In the genomic region with DNA sequence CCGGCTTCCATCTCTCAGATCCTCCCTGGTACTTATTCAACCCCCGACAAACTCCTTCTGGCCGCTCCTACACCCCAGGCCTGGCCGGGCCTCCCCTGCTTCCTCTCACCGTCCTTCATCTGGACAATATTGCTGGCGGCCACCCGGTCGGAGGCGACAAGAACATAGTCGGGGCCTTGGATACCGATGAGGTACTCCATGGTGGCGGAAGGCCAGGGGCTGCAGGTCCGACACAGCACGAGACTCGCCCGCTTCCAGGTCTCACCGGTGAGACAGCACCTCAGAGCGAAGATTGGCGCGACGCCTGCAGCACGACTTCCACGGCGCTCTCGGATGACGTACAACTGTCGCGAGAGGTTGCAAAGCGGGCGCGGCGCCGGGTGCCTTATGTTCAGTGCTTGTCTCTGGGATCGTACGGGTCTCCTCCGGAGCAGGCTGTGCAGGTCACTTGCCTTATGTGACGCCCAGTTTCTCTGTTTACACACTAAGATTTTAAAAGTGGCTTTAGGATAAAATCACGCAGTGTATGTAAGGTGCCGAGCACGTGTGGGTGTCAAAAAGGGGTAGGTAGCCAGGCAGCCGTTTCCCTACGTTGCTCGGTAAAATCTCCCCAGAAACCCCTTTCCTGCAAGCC, we compare ENCODE assay signal across 1 cellular context.
TF ChIP-seq lines count a peak whose summit lies in the region.

A gene (minus strand): TSS at position 294 of the 634 bp plus-strand sequence. CDS start 94 bp downstream, at position 200.

TF ChIP-seq in HepG2, 621 proteins besides CTCF, POLR2A, EP300 and RAD21 (continued from another document and continues in another):
- TF ChIP-seq, protein P1, sequence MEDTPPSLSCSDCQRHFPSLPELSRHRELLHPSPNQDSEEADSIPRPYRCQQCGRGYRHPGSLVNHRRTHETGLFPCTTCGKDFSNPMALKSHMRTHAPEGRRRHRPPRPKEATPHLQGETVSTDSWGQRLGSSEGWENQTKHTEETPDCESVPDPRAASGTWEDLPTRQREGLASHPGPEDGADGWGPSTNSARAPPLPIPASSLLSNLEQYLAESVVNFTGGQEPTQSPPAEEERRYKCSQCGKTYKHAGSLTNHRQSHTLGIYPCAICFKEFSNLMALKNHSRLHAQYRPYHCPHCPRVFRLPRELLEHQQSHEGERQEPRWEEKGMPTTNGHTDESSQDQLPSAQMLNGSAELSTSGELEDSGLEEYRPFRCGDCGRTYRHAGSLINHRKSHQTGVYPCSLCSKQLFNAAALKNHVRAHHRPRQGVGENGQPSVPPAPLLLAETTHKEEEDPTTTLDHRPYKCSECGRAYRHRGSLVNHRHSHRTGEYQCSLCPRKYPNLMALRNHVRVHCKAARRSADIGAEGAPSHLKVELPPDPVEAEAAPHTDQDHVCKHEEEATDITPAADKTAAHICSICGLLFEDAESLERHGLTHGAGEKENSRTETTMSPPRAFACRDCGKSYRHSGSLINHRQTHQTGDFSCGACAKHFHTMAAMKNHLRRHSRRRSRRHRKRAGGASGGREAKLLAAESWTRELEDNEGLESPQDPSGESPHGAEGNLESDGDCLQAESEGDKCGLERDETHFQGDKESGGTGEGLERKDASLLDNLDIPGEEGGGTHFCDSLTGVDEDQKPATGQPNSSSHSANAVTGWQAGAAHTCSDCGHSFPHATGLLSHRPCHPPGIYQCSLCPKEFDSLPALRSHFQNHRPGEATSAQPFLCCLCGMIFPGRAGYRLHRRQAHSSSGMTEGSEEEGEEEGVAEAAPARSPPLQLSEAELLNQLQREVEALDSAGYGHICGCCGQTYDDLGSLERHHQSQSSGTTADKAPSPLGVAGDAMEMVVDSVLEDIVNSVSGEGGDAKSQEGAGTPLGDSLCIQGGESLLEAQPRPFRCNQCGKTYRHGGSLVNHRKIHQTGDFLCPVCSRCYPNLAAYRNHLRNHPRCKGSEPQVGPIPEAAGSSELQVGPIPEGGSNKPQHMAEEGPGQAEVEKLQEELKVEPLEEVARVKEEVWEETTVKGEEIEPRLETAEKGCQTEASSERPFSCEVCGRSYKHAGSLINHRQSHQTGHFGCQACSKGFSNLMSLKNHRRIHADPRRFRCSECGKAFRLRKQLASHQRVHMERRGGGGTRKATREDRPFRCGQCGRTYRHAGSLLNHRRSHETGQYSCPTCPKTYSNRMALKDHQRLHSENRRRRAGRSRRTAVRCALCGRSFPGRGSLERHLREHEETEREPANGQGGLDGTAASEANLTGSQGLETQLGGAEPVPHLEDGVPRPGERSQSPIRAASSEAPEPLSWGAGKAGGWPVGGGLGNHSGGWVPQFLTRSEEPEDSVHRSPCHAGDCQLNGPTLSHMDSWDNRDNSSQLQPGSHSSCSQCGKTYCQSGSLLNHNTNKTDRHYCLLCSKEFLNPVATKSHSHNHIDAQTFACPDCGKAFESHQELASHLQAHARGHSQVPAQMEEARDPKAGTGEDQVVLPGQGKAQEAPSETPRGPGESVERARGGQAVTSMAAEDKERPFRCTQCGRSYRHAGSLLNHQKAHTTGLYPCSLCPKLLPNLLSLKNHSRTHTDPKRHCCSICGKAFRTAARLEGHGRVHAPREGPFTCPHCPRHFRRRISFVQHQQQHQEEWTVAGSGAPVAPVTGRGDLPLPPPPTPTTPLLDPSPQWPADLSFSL (CRISPR knock-in tag; IDR thresholded peaks at IDR 0.05), result 0 out of 2 replicates have a peak, but pooled peaks have one; percentile 16
- TF ChIP-seq ELF3 (CRISPR knock-in tag; IDR thresholded peaks at IDR 0.05) (peak; percentile 37; the same call in 1 of the 2 replicates), NCOA2 (CRISPR knock-in tag; IDR thresholded peaks at IDR 0.05) (no peak), ZNF549 (CRISPR knock-in tag; IDR thresholded peaks at IDR 0.05) (no peak), YEATS2 (CRISPR knock-in tag; IDR thresholded peaks at IDR 0.05; ENCODE audit: borderline replicate concordance) (peak; percentile 97), NR2F6 (IDR thresholded peaks at IDR 0.05) (no peak), NR2F6 (CRISPR knock-in tag; IDR thresholded peaks at IDR 0.05) (0 out of 2 replicates have a peak, but pooled peaks have one; percentile 45), PRPF4 (IDR thresholded peaks at IDR 0.05; ENCODE audit: low read depth, low read length, poor library complexity, severe bottlenecking) (no peak), ZNF564 (CRISPR knock-in tag; IDR thresholded peaks at IDR 0.05) (peak; percentile 67), KLF6 (CRISPR knock-in tag; IDR thresholded peaks at IDR 0.05) (peak; percentile 47; the same call in 1 of the 2 replicates), EEA1 (CRISPR knock-in tag; IDR thresholded peaks at IDR 0.05; ENCODE audit: borderline replicate concordance) (no peak), ZBTB42 (CRISPR knock-in tag; IDR thresholded peaks at IDR 0.05) (no peak), ZBTB7B (CRISPR knock-in tag; IDR thresholded peaks at IDR 0.05) (no peak), RARA (CRISPR knock-in tag; IDR thresholded peaks at IDR 0.05) (peak; percentile 54), SNRNP70 (IDR thresholded peaks at IDR 0.05; ENCODE audit: low read depth, low read length) (no peak), CENPX (CRISPR knock-in tag; IDR thresholded peaks at IDR 0.05) (no peak), RBAK (CRISPR knock-in tag; IDR thresholded peaks at IDR 0.05) (no peak), ZFY (CRISPR knock-in tag; IDR thresholded peaks at IDR 0.05) (peak; percentile 96)
- TF ChIP-seq, protein P2, sequence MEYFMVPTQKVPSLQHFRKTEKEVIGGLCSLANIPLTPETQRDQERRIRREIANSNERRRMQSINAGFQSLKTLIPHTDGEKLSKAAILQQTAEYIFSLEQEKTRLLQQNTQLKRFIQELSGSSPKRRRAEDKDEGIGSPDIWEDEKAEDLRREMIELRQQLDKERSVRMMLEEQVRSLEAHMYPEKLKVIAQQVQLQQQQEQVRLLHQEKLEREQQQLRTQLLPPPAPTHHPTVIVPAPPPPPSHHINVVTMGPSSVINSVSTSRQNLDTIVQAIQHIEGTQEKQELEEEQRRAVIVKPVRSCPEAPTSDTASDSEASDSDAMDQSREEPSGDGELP (IDR thresholded peaks at IDR 0.05; ENCODE audit: borderline replicate concordance, low read depth), result peak; percentile 42; the same call in 1 of the 2 replicates
- TF ChIP-seq, protein P3, sequence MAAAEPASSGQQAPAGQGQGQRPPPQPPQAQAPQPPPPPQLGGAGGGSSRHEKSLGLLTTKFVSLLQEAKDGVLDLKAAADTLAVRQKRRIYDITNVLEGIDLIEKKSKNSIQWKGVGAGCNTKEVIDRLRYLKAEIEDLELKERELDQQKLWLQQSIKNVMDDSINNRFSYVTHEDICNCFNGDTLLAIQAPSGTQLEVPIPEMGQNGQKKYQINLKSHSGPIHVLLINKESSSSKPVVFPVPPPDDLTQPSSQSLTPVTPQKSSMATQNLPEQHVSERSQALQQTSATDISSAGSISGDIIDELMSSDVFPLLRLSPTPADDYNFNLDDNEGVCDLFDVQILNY (CRISPR knock-in tag; conservative IDR thresholded peaks at IDR 0.05), result peak; percentile 65; the same call in 1 of the 2 replicates
- TF ChIP-seq, protein P4, sequence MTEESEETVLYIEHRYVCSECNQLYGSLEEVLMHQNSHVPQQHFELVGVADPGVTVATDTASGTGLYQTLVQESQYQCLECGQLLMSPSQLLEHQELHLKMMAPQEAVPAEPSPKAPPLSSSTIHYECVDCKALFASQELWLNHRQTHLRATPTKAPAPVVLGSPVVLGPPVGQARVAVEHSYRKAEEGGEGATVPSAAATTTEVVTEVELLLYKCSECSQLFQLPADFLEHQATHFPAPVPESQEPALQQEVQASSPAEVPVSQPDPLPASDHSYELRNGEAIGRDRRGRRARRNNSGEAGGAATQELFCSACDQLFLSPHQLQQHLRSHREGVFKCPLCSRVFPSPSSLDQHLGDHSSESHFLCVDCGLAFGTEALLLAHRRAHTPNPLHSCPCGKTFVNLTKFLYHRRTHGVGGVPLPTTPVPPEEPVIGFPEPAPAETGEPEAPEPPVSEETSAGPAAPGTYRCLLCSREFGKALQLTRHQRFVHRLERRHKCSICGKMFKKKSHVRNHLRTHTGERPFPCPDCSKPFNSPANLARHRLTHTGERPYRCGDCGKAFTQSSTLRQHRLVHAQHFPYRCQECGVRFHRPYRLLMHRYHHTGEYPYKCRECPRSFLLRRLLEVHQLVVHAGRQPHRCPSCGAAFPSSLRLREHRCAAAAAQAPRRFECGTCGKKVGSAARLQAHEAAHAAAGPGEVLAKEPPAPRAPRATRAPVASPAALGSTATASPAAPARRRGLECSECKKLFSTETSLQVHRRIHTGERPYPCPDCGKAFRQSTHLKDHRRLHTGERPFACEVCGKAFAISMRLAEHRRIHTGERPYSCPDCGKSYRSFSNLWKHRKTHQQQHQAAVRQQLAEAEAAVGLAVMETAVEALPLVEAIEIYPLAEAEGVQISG (CRISPR knock-in tag; IDR thresholded peaks at IDR 0.05), result peak; percentile 93
- TF ChIP-seq, protein P5, sequence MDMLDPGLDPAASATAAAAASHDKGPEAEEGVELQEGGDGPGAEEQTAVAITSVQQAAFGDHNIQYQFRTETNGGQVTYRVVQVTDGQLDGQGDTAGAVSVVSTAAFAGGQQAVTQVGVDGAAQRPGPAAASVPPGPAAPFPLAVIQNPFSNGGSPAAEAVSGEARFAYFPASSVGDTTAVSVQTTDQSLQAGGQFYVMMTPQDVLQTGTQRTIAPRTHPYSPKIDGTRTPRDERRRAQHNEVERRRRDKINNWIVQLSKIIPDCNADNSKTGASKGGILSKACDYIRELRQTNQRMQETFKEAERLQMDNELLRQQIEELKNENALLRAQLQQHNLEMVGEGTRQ (IDR thresholded peaks at IDR 0.05; ENCODE audit: low read depth, low read length), result no peak
- TF ChIP-seq, protein P5 (CRISPR knock-in tag; IDR thresholded peaks at IDR 0.05; ENCODE audit: borderline replicate concordance), result no peak
- TF ChIP-seq, protein P6, sequence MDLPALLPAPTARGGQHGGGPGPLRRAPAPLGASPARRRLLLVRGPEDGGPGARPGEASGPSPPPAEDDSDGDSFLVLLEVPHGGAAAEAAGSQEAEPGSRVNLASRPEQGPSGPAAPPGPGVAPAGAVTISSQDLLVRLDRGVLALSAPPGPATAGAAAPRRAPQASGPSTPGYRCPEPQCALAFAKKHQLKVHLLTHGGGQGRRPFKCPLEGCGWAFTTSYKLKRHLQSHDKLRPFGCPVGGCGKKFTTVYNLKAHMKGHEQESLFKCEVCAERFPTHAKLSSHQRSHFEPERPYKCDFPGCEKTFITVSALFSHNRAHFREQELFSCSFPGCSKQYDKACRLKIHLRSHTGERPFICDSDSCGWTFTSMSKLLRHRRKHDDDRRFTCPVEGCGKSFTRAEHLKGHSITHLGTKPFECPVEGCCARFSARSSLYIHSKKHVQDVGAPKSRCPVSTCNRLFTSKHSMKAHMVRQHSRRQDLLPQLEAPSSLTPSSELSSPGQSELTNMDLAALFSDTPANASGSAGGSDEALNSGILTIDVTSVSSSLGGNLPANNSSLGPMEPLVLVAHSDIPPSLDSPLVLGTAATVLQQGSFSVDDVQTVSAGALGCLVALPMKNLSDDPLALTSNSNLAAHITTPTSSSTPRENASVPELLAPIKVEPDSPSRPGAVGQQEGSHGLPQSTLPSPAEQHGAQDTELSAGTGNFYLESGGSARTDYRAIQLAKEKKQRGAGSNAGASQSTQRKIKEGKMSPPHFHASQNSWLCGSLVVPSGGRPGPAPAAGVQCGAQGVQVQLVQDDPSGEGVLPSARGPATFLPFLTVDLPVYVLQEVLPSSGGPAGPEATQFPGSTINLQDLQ (CRISPR knock-in tag; IDR thresholded peaks at IDR 0.05), result no peak
- TF ChIP-seq, protein P7, sequence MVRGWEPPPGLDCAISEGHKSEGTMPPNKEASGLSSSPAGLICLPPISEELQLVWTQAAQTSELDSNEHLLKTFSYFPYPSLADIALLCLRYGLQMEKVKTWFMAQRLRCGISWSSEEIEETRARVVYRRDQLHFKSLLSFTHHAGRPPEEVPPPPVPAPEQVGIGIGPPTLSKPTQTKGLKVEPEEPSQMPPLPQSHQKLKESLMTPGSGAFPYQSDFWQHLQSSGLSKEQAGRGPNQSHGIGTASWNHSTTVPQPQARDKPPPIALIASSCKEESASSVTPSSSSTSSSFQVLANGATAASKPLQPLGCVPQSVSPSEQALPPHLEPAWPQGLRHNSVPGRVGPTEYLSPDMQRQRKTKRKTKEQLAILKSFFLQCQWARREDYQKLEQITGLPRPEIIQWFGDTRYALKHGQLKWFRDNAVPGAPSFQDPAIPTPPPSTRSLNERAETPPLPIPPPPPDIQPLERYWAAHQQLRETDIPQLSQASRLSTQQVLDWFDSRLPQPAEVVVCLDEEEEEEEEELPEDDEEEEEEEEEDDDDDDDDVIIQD (CRISPR knock-in tag; IDR thresholded peaks at IDR 0.05; ENCODE audit: low read depth), result peak; percentile 50; the same call in 1 of the 2 replicates
- TF ChIP-seq, protein P8, sequence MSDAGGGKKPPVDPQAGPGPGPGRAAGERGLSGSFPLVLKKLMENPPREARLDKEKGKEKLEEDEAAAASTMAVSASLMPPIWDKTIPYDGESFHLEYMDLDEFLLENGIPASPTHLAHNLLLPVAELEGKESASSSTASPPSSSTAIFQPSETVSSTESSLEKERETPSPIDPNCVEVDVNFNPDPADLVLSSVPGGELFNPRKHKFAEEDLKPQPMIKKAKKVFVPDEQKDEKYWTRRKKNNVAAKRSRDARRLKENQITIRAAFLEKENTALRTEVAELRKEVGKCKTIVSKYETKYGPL (CRISPR knock-in tag; IDR thresholded peaks at IDR 0.05), result no peak
- TF ChIP-seq, protein P9, sequence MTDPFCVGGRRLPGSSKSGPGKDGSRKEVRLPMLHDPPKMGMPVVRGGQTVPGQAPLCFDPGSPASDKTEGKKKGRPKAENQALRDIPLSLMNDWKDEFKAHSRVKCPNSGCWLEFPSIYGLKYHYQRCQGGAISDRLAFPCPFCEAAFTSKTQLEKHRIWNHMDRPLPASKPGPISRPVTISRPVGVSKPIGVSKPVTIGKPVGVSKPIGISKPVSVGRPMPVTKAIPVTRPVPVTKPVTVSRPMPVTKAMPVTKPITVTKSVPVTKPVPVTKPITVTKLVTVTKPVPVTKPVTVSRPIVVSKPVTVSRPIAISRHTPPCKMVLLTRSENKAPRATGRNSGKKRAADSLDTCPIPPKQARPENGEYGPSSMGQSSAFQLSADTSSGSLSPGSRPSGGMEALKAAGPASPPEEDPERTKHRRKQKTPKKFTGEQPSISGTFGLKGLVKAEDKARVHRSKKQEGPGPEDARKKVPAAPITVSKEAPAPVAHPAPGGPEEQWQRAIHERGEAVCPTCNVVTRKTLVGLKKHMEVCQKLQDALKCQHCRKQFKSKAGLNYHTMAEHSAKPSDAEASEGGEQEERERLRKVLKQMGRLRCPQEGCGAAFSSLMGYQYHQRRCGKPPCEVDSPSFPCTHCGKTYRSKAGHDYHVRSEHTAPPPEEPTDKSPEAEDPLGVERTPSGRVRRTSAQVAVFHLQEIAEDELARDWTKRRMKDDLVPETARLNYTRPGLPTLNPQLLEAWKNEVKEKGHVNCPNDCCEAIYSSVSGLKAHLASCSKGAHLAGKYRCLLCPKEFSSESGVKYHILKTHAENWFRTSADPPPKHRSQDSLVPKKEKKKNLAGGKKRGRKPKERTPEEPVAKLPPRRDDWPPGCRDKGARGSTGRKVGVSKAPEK (CRISPR knock-in tag; IDR thresholded peaks at IDR 0.05; ENCODE audit: borderline replicate concordance), result 0 out of 2 replicates have a peak, but pooled peaks have one; percentile 48
